ENCODE assay signal across 8 cellular contexts in the genomic region with DNA sequence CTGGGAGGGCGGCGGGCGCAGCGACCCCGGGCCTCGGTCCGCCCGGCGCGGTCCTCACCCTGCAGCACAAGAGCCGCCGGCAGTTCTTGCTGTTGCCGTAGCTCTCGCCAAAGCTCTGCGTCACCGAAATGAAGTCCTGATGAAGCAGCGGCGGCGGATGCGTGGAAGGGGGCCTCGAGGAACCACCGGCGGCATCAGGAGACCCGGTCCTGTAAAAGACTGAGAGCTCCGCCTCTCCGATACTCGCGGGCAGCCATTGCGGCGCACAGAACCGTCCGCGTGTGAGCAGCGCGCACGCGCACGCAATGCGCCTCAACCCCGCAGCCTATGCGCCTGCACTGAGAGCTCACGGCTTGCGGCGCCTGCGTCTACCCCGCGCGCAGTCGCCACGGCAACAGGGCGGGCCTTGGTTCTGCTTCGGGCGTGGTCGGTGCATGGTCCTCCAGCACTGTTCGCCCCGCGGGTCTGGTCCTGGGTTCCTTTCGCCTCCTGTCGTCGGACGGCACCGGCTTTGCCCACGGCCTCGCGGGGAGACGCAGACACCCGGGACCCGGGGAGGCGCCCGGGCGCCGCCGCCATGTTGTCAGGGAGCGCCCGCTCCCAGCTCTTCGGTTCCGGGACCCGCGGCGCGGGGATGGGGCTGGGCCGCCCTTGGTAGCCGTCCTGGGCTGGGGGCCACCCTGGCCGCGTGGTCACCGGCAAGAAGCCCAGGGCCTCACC. TPM values are rescaled to one million over a fixed set of nuclear protein-coding genes. Genes with fewer than 3 reads are reported as not detected.
DNase-seq lines count a peak whose midpoint lies in the region; TF ChIP-seq lines count a peak whose summit lies in the region.

No MANE protein-coding gene starts in this region.

- TF ChIP-seq EP300 in suprapubic skin (IDR thresholded peaks at IDR 0.05): no peak

- peaks cover 18% of the 10 kb centered on the region for H3K27me3 ChIP-seq in suprapubic skin

- peak overlapping the region; percentile 94 for H3K4me3 Mint-ChIP-seq in activated naive CD4-positive, alpha-beta T cell treated with anti-CD3 and anti-CD28 coated beads, Interleukin-2, amount 50 U/mL, for 24 hours

- peak overlapping the region; percentile 12 for H3K27ac Mint-ChIP-seq in activated naive CD4-positive, alpha-beta T cell treated with anti-CD3 and anti-CD28 coated beads, Interleukin-2, amount 50 U/mL, for 24 hours

- H3K27ac ChIP-seq in HEK293 (ENCODE audit: extremely low read depth, low read depth, low read length): peak overlapping the region; percentile 66
- peak overlapping the region; percentile 75; the same call in 1 of the 2 replicates for H3K27ac ChIP-seq in SK-N-MC
- peak overlapping the region; percentile 64 for H3K27ac ChIP-seq in suprapubic skin

- DNase-seq in GF-D8 (lab: John Stamatoyannopoulos, UW) (peak; percentile 82), NAMALWA (ENCODE audit: low spot score) (peak; percentile 96), SK-N-MC (ENCODE audit: low read depth, low spot score) (peak; percentile 40), glomerular visceral epithelial cell (ENCODE audit: extremely low spot score) (peak; percentile 91), occipital lobe (lab: John Stamatoyannopoulos, UW) (peak; percentile 76), suprapubic skin (ENCODE audit: low spot score in 2 of 2) (peak in 1 of 2 donors; percentile 87)

- no peaks in the 10 kb centered on the region for H3K36me3 Mint-ChIP-seq in activated naive CD4-positive, alpha-beta T cell treated with anti-CD3 and anti-CD28 coated beads, Interleukin-2, amount 50 U/mL, for 24 hours

- CTCF ChIA-PET in HEK293 (lab: Yijun Ruan, JAX): interaction anchor here (0.7 to 2.2 kb wide), 12 partner anchors 9 to 220 kb away, joined by 3 to 9 read pairs (median 6); a partner anchor contains a TSS

- no peak for TF ChIP-seq POLR2A in suprapubic skin (IDR thresholded peaks at IDR 0.05)

- H3K36me3 ChIP-seq in HEK293 (ENCODE audit: control insufficient read depth in 2 of 2, insufficient read depth in 1 of 2, low read length in 2 of 2) (no peaks in the 10 kb centered on the region), SK-N-MC (ENCODE audit: insufficient read depth, low read length) (no peaks in the 10 kb centered on the region), suprapubic skin (no peaks in the 10 kb centered on the region)

- H3K4me3 ChIP-seq in HEK293 (ENCODE audit: low read depth, low read length): peak overlapping the region; percentile 88
- H3K4me3 ChIP-seq in SK-N-MC: peak overlapping the region; percentile 80
- peak overlapping the region; percentile 76 for H3K4me3 ChIP-seq in suprapubic skin

- H3K4me1 ChIP-seq in HEK293 (ENCODE audit: control insufficient read depth, insufficient read depth, low read length) (no peaks in the 10 kb centered on the region), suprapubic skin (peaks cover 37% of the 10 kb centered on the region)

- H3K4me1 Mint-ChIP-seq in activated naive CD4-positive, alpha-beta T cell treated with anti-CD3 and anti-CD28 coated beads, Interleukin-2, amount 50 U/mL, for 24 hours: peaks cover 23% of the 10 kb centered on the region

- H3K9me3 Mint-ChIP-seq in activated naive CD4-positive, alpha-beta T cell treated with anti-CD3 and anti-CD28 coated beads, Interleukin-2, amount 50 U/mL, for 24 hours: no peaks in the 10 kb centered on the region

- POLR2A ChIA-PET in HEK293 (lab: Yijun Ruan, JAX): interaction anchor here (0.6 to 4.8 kb wide), 47 partner anchors 8 to 489 kb away, joined by 3 to 53 read pairs (median 7); a partner anchor contains a TSS

- no CpG with 5 or more reads among the region's 86 CpGs for WGBS in suprapubic skin

- H3K9me3 ChIP-seq in HEK293 (ENCODE audit: control insufficient read depth, insufficient read depth, low read depth, low read length) (no peaks in the 10 kb centered on the region), SK-N-MC (ENCODE audit: low read depth, low read length) (no peaks in the 10 kb centered on the region), suprapubic skin (no peaks in the 10 kb centered on the region)

- H3K27me3 Mint-ChIP-seq in activated naive CD4-positive, alpha-beta T cell treated with anti-CD3 and anti-CD28 coated beads, Interleukin-2, amount 50 U/mL, for 24 hours: peaks cover 2% of the 10 kb centered on the region

- no peak for TF ChIP-seq CTCF in HEK293 (tag by site-specific recombination; IDR thresholded peaks at IDR 0.05)
- TF ChIP-seq CTCF in suprapubic skin (IDR thresholded peaks at IDR 0.05): no peak

- peak overlapping the region; percentile 93 for H3K9ac ChIP-seq in SK-N-MC (ENCODE audit: insufficient read length)

TF ChIP-seq in HEK293, 187 proteins besides CTCF, POLR2A, EP300 and RAD21 (continues in another document):
- peak; percentile 58; the same call in 1 of the 2 replicates for TF ChIP-seq ZNF2 (tag by site-specific recombination; IDR thresholded peaks at IDR 0.05)
- TF ChIP-seq SP2 (tag by site-specific recombination; IDR thresholded peaks at IDR 0.05): peak; percentile 70
- peak; percentile 41; the same call in 1 of the 2 replicates for TF ChIP-seq KLF10 (tag by site-specific recombination; IDR thresholded peaks at IDR 0.05)
- no peak for TF ChIP-seq ZNF664 (tag by site-specific recombination; IDR thresholded peaks at IDR 0.05)
- TF ChIP-seq, protein P1, sequence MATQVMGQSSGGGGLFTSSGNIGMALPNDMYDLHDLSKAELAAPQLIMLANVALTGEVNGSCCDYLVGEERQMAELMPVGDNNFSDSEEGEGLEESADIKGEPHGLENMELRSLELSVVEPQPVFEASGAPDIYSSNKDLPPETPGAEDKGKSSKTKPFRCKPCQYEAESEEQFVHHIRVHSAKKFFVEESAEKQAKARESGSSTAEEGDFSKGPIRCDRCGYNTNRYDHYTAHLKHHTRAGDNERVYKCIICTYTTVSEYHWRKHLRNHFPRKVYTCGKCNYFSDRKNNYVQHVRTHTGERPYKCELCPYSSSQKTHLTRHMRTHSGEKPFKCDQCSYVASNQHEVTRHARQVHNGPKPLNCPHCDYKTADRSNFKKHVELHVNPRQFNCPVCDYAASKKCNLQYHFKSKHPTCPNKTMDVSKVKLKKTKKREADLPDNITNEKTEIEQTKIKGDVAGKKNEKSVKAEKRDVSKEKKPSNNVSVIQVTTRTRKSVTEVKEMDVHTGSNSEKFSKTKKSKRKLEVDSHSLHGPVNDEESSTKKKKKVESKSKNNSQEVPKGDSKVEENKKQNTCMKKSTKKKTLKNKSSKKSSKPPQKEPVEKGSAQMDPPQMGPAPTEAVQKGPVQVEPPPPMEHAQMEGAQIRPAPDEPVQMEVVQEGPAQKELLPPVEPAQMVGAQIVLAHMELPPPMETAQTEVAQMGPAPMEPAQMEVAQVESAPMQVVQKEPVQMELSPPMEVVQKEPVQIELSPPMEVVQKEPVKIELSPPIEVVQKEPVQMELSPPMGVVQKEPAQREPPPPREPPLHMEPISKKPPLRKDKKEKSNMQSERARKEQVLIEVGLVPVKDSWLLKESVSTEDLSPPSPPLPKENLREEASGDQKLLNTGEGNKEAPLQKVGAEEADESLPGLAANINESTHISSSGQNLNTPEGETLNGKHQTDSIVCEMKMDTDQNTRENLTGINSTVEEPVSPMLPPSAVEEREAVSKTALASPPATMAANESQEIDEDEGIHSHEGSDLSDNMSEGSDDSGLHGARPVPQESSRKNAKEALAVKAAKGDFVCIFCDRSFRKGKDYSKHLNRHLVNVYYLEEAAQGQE (tag by site-specific recombination; IDR thresholded peaks at IDR 0.05): no peak
- peak; percentile 88 for TF ChIP-seq KLF8 (tag by site-specific recombination; IDR thresholded peaks at IDR 0.05)
- no peak for TF ChIP-seq ZNF16 (tag by site-specific recombination; IDR thresholded peaks at IDR 0.05; ENCODE audit: low read depth)
- peak; percentile 91 for TF ChIP-seq ZNF335 (tag by site-specific recombination; conservative IDR thresholded peaks at IDR 0.05)
- peak; percentile 86 for TF ChIP-seq YY2 (tag by site-specific recombination; IDR thresholded peaks at IDR 0.05)
- no peak for TF ChIP-seq ZNF768 (tag by site-specific recombination; IDR thresholded peaks at IDR 0.05)
- TF ChIP-seq, protein P2, sequence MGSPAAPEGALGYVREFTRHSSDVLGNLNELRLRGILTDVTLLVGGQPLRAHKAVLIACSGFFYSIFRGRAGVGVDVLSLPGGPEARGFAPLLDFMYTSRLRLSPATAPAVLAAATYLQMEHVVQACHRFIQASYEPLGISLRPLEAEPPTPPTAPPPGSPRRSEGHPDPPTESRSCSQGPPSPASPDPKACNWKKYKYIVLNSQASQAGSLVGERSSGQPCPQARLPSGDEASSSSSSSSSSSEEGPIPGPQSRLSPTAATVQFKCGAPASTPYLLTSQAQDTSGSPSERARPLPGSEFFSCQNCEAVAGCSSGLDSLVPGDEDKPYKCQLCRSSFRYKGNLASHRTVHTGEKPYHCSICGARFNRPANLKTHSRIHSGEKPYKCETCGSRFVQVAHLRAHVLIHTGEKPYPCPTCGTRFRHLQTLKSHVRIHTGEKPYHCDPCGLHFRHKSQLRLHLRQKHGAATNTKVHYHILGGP (tag by site-specific recombination; IDR thresholded peaks at IDR 0.05): no peak
- TF ChIP-seq ZNF112 (tag by site-specific recombination; IDR thresholded peaks at IDR 0.05): no peak
- 0 out of 2 replicates have a peak, but pooled peaks have one; percentile 8 for TF ChIP-seq ZNF596 (tag by site-specific recombination; IDR thresholded peaks at IDR 0.05)
- TF ChIP-seq ZNF561 (tag by site-specific recombination; IDR thresholded peaks at IDR 0.05; ENCODE audit: borderline replicate concordance): peak; percentile 66; the same call in 1 of the 2 replicates
- no peak for TF ChIP-seq ZNF140 (tag by site-specific recombination; IDR thresholded peaks at IDR 0.05)
- TF ChIP-seq KLF1 (tag by site-specific recombination; IDR thresholded peaks at IDR 0.05): peak; percentile 95
- no peak for TF ChIP-seq ZNF701 (tag by site-specific recombination; IDR thresholded peaks at IDR 0.05)
- peak; percentile 60; the same call in 1 of the 2 replicates for TF ChIP-seq ZNF324 (tag by site-specific recombination; IDR thresholded peaks at IDR 0.05)
- peak; percentile 27; the same call in 1 of the 2 replicates for TF ChIP-seq ZNF629 (tag by site-specific recombination; IDR thresholded peaks at IDR 0.05)
- TF ChIP-seq ZNF10 (tag by site-specific recombination; IDR thresholded peaks at IDR 0.05): no peak
- TF ChIP-seq KLF7 (tag by site-specific recombination; IDR thresholded peaks at IDR 0.05; ENCODE audit: borderline replicate concordance): peak; percentile 69; the same call in 1 of the 2 replicates
- TF ChIP-seq ZNF660 (tag by site-specific recombination; IDR thresholded peaks at IDR 0.05): peak; percentile 34

RNA-seq across cellular contexts. Expression of a gene that starts 9.3 kb away (rescaled TPM):
- total RNA-seq in occipital lobe: 31.2 TPM
- under 1 TPM in 3 of 4 donors, not detected in 1; 0.16 to 0.25 (median 0.16) TPM for total RNA-seq in suprapubic skin

RNA-seq across cellular contexts. Expression of a gene that starts 15.1 kb away (rescaled TPM):
- total RNA-seq in occipital lobe (17.6 TPM), suprapubic skin (100 to 1,000 TPM in 2 of 4 donors, 10 to 100 TPM in 2; 71.4 to 139 (median 96.5) TPM)

RNA-seq across cellular contexts. Expression of a gene that starts 40.2 kb away (rescaled TPM):
- 0.62 TPM for total RNA-seq in occipital lobe
- total RNA-seq in suprapubic skin: 10 to 100 TPM in 1 of 4 donors, 1 to 10 TPM in 3; 5.4 to 37.2 (median 7.9) TPM

RNA-seq across cellular contexts. Expression of a gene that starts 42.2 kb away (rescaled TPM):
- total RNA-seq in occipital lobe (not detected), suprapubic skin (not detected)

RNA-seq across cellular contexts. Expression of a gene that starts 42.8 kb away (rescaled TPM):
- total RNA-seq in occipital lobe (38.5 TPM), suprapubic skin (10 to 100 TPM; 52.1 to 99.2 (median 63.1) TPM)

Comparison
In these comparisons a context has a peak if more than half of its experiments do, and no peak if none do; other contexts are left out.
1. RNA of a gene that starts 9.3 kb away (total RNA-seq): 31.2 TPM in occipital lobe (single experiment); 0.16 to 0.25 TPM in suprapubic skin; every median in the first group is over 10 times any median in the second.
2. Peak in every context shown above with its lines, with median percentiles within 50 percentile points of each other: H3K27ac ChIP-seq and H3K4me3 ChIP-seq.